23 cellular contexts compared by ENCODE assay signal in the genomic region with DNA sequence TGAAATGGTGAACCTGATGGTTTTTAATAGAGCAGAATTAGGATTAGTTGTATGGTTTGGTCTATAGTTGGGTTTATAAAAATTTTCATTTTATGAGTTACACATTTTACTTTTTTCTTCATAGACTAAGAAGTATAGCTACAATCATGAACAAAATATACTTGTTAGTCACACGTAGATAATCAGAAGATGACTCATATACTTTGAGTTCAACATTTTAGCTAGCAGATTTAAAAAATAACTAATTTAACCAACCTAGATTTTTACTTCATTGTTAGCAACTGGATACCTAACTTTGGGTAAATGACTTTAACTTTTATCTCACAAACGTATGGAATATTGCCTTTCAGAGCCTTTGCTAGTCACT. TPM values are rescaled to one million over a fixed set of nuclear protein-coding genes. Genes with fewer than 3 reads are reported as not detected.
DNase-seq lines count a peak whose midpoint lies in the region; ATAC-seq, FAIRE-seq and TF ChIP-seq lines count a peak whose summit lies in the region.
"Had no signal": no experiment of that assay in that cellular context is flagged by ENCODE, and none has a peak within 500 bp of the region (broad histone marks: within the 10 kb centered on the region; RNA-seq: fewer than 3 reads in every experiment).

No MANE protein-coding gene starts in this region.

- H3K36me3 Mint-ChIP-seq in CD4-positive, CD25-positive, alpha-beta regulatory T cell, result peaks cover 36% of the 10 kb centered on the region
- peaks cover 6% of the 10 kb centered on the region for H3K36me3 Mint-ChIP-seq in astrocyte (ENCODE audit: low read depth, unreplicated experiment)

- 39 to 40% methylated on average over 2 of the region's 2 CpGs for WGBS in GM23248 (ENCODE audit: low coverage in 1 of 2, low lambda C conversion rate in 2 of 2, missing lambda C conversion rate in 2 of 2), 2 experiments

- H4K20me1 ChIP-seq in GM23248 (ENCODE audit: insufficient read depth) (no peaks in the 10 kb centered on the region), astrocyte (ENCODE audit: insufficient read depth, low read length) (peaks cover 7% of the 10 kb centered on the region)

- H3K27me3 Mint-ChIP-seq in CD4-positive, CD25-positive, alpha-beta regulatory T cell, result no peaks in the 10 kb centered on the region
- no peaks in the 10 kb centered on the region for H3K27me3 Mint-ChIP-seq in astrocyte (ENCODE audit: low read depth, unreplicated experiment)

- no peaks in the 10 kb centered on the region for H3K9me2 ChIP-seq in GM23248 (ENCODE audit: insufficient read depth)

- no peak for TF ChIP-seq CTCF in astrocyte (IDR thresholded peaks at IDR 0.05; ENCODE audit: insufficient read depth, low read depth, low read length)

- H3K4me1 Mint-ChIP-seq in CD4-positive, CD25-positive, alpha-beta regulatory T cell, result peaks cover 7 to 23% (median 12%) of the 10 kb centered on the region in 4 donors
- H3K4me1 Mint-ChIP-seq in astrocyte (ENCODE audit: low read depth, unreplicated experiment), result peaks cover 16% of the 10 kb centered on the region
- H3K4me1 Mint-ChIP-seq: natural killer cell had no signal

- H3K27ac ChIP-seq in CD4-positive, CD25-positive, alpha-beta regulatory T cell (ENCODE audit: insufficient read depth, low read length, poor library complexity, severe bottlenecking), result no peak overlapping the region
- peak overlapping the region; percentile 31 for H3K27ac ChIP-seq in GM23248
- H3K27ac ChIP-seq in astrocyte (ENCODE audit: low read depth, low read length), result peak overlapping the region; percentile 40
- H3K27ac ChIP-seq: coronary artery, KMS-11, parathyroid adenoma, Peyer's patch, upper lobe of left lung had no signal

- no peak overlapping the region for H3K4me3 ChIP-seq in CD4-positive, CD25-positive, alpha-beta regulatory T cell (ENCODE audit: low read depth, low read length)
- H3K4me3 ChIP-seq in GM23248 (no peak overlapping the region), astrocyte (ENCODE audit: insufficient read depth, low read depth, low read length) (no peak overlapping the region)
- H3K4me3 ChIP-seq: coronary artery, GM12878, Peyer's patch, upper lobe of left lung had no signal

- no peak for DNase-seq in CD4-positive, CD25-positive, alpha-beta regulatory T cell
- peak; percentile 61 for DNase-seq in GM23248
- peak; percentile 45 for DNase-seq in astrocyte (ENCODE audit: low read depth)
- DNase-seq in kidney tubule cell (ENCODE audit: low spot score), result peak; percentile 5
- DNase-seq in NCI-H2196 treated with DMSO at 0.1 percent for 48 hours (lab: John Stamatoyannopoulos, UW; ENCODE audit: unreplicated experiment), result no peak
- DNase-seq in DMS 273 (lab: John Stamatoyannopoulos, UW; ENCODE audit: unreplicated experiment), result no peak
- DNase-seq: activated CD4-positive, alpha-beta T cell treated with anti-CD3 and anti-CD28 coated beads for 48 hours; GF-D8; kidney; mesendoderm; natural killer cell; NCI-H2029 treated with DMSO at 0.1 percent for 48 hours; NCI-H446 treated with DMSO at 0.1 percent for 48 hours; Peyer's patch; stimulated activated CD4-positive, alpha-beta T cell treated with anti-CD3 and anti-CD28 coated beads, Interleukin-4, amount 100 ng/mL, for 1 hour; upper lobe of left lung had no signal

- no peak overlapping the region for H3K4me3 Mint-ChIP-seq in CD4-positive, CD25-positive, alpha-beta regulatory T cell
- no peak overlapping the region for H3K4me3 Mint-ChIP-seq in astrocyte (ENCODE audit: unreplicated experiment)
- H3K4me3 Mint-ChIP-seq: natural killer cell had no signal

- in situ Hi-C loops in GM23248 (cut with MboI), result no loop called here

- peak overlapping the region in 2 of 3 donors; percentile 49 to 50 for H3K27ac Mint-ChIP-seq in CD4-positive, CD25-positive, alpha-beta regulatory T cell
- H3K27ac Mint-ChIP-seq in astrocyte (ENCODE audit: unreplicated experiment), result peak overlapping the region; percentile 75

- H3K9ac ChIP-seq in GM23248 (no peak overlapping the region), astrocyte (ENCODE audit: low read length) (peak overlapping the region; percentile 2)
- H3K9ac ChIP-seq: KMS-11, parathyroid adenoma had no signal

- H3K79me2 ChIP-seq in GM23248 (ENCODE audit: insufficient read depth) (peaks cover 55% of the 10 kb centered on the region), astrocyte (ENCODE audit: insufficient read depth, low read length) (peaks cover 38% of the 10 kb centered on the region)
- H3K79me2 ChIP-seq: parathyroid adenoma had no signal

- FAIRE-seq in astrocyte (lab: Jason Lieb, UNC), result no peak
- FAIRE-seq: endometrium, frontal cortex, GM12878, kidney had no signal

- H3K4me2 ChIP-seq in GM23248 (ENCODE audit: unreplicated experiment) (no peak overlapping the region), astrocyte (ENCODE audit: low read length) (peak overlapping the region; percentile 12)
- H3K4me2 ChIP-seq: KMS-11 had no signal

- H3K4me1 ChIP-seq in CD4-positive, CD25-positive, alpha-beta regulatory T cell (ENCODE audit: control insufficient read depth, insufficient read depth, low read length, poor library complexity, severe bottlenecking), result no peaks in the 10 kb centered on the region
- peaks cover 31% of the 10 kb centered on the region for H3K4me1 ChIP-seq in GM23248 (ENCODE audit: insufficient read depth)
- peaks cover 18% of the 10 kb centered on the region for H3K4me1 ChIP-seq in astrocyte (ENCODE audit: insufficient read depth, low read length)
- H3K4me1 ChIP-seq: parathyroid adenoma, Peyer's patch, upper lobe of left lung had no signal

- H2AFZ ChIP-seq in GM23248 (no peak overlapping the region), astrocyte (ENCODE audit: low read depth, low read length) (no peak overlapping the region)
- H2AFZ ChIP-seq: parathyroid adenoma had no signal

- H3K27me3 ChIP-seq in CD4-positive, CD25-positive, alpha-beta regulatory T cell (ENCODE audit: control insufficient read depth, insufficient read depth, low read length), result no peaks in the 10 kb centered on the region
- H3K27me3 ChIP-seq in GM23248 (replicated peaks; ENCODE audit: insufficient read depth) (no peaks in the 10 kb centered on the region), astrocyte (ENCODE audit: insufficient read depth, low read length) (no peaks in the 10 kb centered on the region)
- H3K27me3 ChIP-seq: Peyer's patch, upper lobe of left lung had no signal

- H3K36me3 ChIP-seq in CD4-positive, CD25-positive, alpha-beta regulatory T cell (ENCODE audit: control insufficient read depth, insufficient read depth, low read length), result peaks cover 95% of the 10 kb centered on the region
- H3K36me3 ChIP-seq in GM23248 (ENCODE audit: low read depth) (peaks cover 49% of the 10 kb centered on the region), astrocyte (ENCODE audit: insufficient read depth, low read length) (peaks cover 42% of the 10 kb centered on the region)

- no peaks in the 10 kb centered on the region for H3K9me3 ChIP-seq in CD4-positive, CD25-positive, alpha-beta regulatory T cell (ENCODE audit: control insufficient read depth in 2 of 2, low read length in 2 of 2)
- H3K9me3 ChIP-seq in GM23248 (ENCODE audit: low read depth), result no peaks in the 10 kb centered on the region
- H3K9me3 ChIP-seq in astrocyte (ENCODE audit: insufficient read depth, low read depth, low read length), result no peaks in the 10 kb centered on the region
- H3K9me3 ChIP-seq: Peyer's patch, upper lobe of left lung had no signal

- H3K9me3 Mint-ChIP-seq in CD4-positive, CD25-positive, alpha-beta regulatory T cell, result peaks cover 0 to 1% (median 0%) of the 10 kb centered on the region in 7 donors
- no peaks in the 10 kb centered on the region for H3K9me3 Mint-ChIP-seq in astrocyte (ENCODE audit: unreplicated experiment)
- H3K9me3 Mint-ChIP-seq: natural killer cell had no signal

- ATAC-seq in CD4-positive, CD25-positive, alpha-beta regulatory T cell (ENCODE audit: low read depth in 2 of 2), result no peak
- ATAC-seq in esophagus mucosa, result no peak
- ATAC-seq: GM12878, natural killer cell had no signal

- H3F3A ChIP-seq in GM23248 (ENCODE audit: insufficient read depth), result peaks cover 42% of the 10 kb centered on the region

RNA-seq across cellular contexts. Expression of a gene that starts 27.9 kb away (rescaled TPM):
- 68.2 TPM for total RNA-seq in CD4-positive, CD25-positive, alpha-beta regulatory T cell
- polyA plus RNA-seq in CD4-positive, CD25-positive, alpha-beta regulatory T cell, result 10 to 100 TPM; 31.8 to 55.6 (median 44.6) TPM
- 35.1 and 38.7 TPM in 2 replicates for total RNA-seq in GM23248 (2014; rRNA removed; shearing (Covaris generic))
- 15.2 and 17.4 TPM in 2 replicates for polyA plus RNA-seq in GM23248 (2016; fragmentation: Nextera tagmentation; extraction: Ambion mirVana)
- total RNA-seq in astrocyte (27.5 and 29.2 TPM in 2 replicates), esophagus mucosa (28.8 TPM)

RNA-seq across cellular contexts. Expression of a gene that starts 37.2 kb away (rescaled TPM):
- 10.0 TPM for total RNA-seq in CD4-positive, CD25-positive, alpha-beta regulatory T cell
- polyA plus RNA-seq in CD4-positive, CD25-positive, alpha-beta regulatory T cell, result 1 to 10 TPM; 1.4 to 4.9 (median 2.9) TPM
- 3.0 and 3.3 TPM in 2 replicates for total RNA-seq in GM23248 (2014; rRNA removed; shearing (Covaris generic))
- polyA plus RNA-seq in GM23248 (2016; fragmentation: Nextera tagmentation; extraction: Ambion mirVana), result 5.2 and 5.3 TPM in 2 replicates
- total RNA-seq in astrocyte, result 2.8 and 3.0 TPM in 2 replicates
- 5.4 TPM for total RNA-seq in esophagus mucosa

Comparison
In these comparisons a context has a peak if more than half of its experiments do, and no peak if none do; other contexts are left out.
1. DNase-seq: peak in GM23248 (single experiment), astrocyte (single experiment) and kidney tubule cell (single experiment); none in CD4-positive, CD25-positive, alpha-beta regulatory T cell (0 of 3), NCI-H2196 treated with DMSO at 0.1 percent for 48 hours (single experiment) and DMS 273 (single experiment).